Comparison of ENCODE assay signal across 8 cellular contexts in genomic region chr7:97117035-97117371, GRCh38. TPM values are rescaled to one million over a fixed set of nuclear protein-coding genes. Genes with fewer than 3 reads are reported as not detected.
DNase-seq lines count a peak whose midpoint lies in the region; ATAC-seq, FAIRE-seq and TF ChIP-seq lines count a peak whose summit lies in the region.

No MANE protein-coding gene starts in this region.

- H3K27me3 ChIP-seq in GM23338 (ENCODE audit: insufficient read depth) (no peaks in the 10 kb centered on the region), right cardiac atrium (ENCODE audit: control insufficient read depth, insufficient read depth) (no peaks in the 10 kb centered on the region), small intestine (ENCODE audit: control insufficient read depth in 2 of 2, insufficient read depth in 2 of 2, low read length in 2 of 2) (no peaks in the 10 kb centered on the region)

- H3K36me3 Mint-ChIP-seq in GM23338 (ENCODE audit: low read depth): no peaks in the 10 kb centered on the region; the same call in 1 of the 3 replicates
- peaks cover 7% of the 10 kb centered on the region for H3K36me3 Mint-ChIP-seq in activated T-helper 17 cell treated with anti-CD3 and anti-CD28 coated beads, Interleukin-2, amount 50 U/mL, for 72 hours (ENCODE audit: low read depth)

- ATAC-seq in GM23338 (peak; percentile 16), right cardiac atrium (peak; percentile 15 to 36), GM19324 (IDR thresholded peaks at IDR 0.05; ENCODE audit: low FRiP score, unreplicated experiment) (no peak), GM18867 (IDR thresholded peaks at IDR 0.05; ENCODE audit: unreplicated experiment) (no peak)
- ATAC-seq in activated T-helper 17 cell treated with anti-CD3 and anti-CD28 coated beads, Interleukin-2, amount 50 U/mL, for 72 hours (replicated peaks): no peak

- no peak for FAIRE-seq in small intestine (lab: Jason Lieb, UNC)

- peak overlapping the region; percentile 96 for H3K4me3 Mint-ChIP-seq in GM23338
- peak overlapping the region; percentile 89 for H3K4me3 Mint-ChIP-seq in activated T-helper 17 cell treated with anti-CD3 and anti-CD28 coated beads, Interleukin-2, amount 50 U/mL, for 72 hours

- H2AFZ ChIP-seq in GM23338: peak overlapping the region; percentile 98

- H3K4me1 ChIP-seq in GM23338 (ENCODE audit: insufficient read depth) (peaks cover 9% of the 10 kb centered on the region), right cardiac atrium (ENCODE audit: control insufficient read depth, insufficient read depth, low read length) (no peaks in the 10 kb centered on the region), small intestine (ENCODE audit: control insufficient read depth in 2 of 2, insufficient read depth in 1 of 2, low read depth in 1 of 2, low read length in 1 of 2) (no peaks in the 10 kb centered on the region)

- H3K4me3 ChIP-seq in GM23338 (peak overlapping the region; percentile 89), right cardiac atrium (ENCODE audit: low read length) (peak overlapping the region; percentile 53), small intestine (ENCODE audit: low read depth in 1 of 2, low read length in 2 of 2) (peak overlapping the region in 1 of 2 donors; percentile 66)

- no peaks in the 10 kb centered on the region; the same call in 1 of the 2 replicates for H3K9me2 ChIP-seq in GM23338 (ENCODE audit: insufficient read depth)

- peaks cover 18% of the 10 kb centered on the region; the same call in 2 of the 3 replicates for H3K4me1 Mint-ChIP-seq in GM23338
- H3K4me1 Mint-ChIP-seq in activated T-helper 17 cell treated with anti-CD3 and anti-CD28 coated beads, Interleukin-2, amount 50 U/mL, for 72 hours: peaks cover 12% of the 10 kb centered on the region

- no peak for TF ChIP-seq CTCF in GM23338 (conservative IDR thresholded peaks at IDR 0.05; ENCODE audit: low read depth in 2 of 2)

- no peaks in the 10 kb centered on the region for H3K9me3 ChIP-seq in right cardiac atrium (ENCODE audit: control insufficient read depth, low read length)
- H3K9me3 ChIP-seq in small intestine (ENCODE audit: control insufficient read depth, low read depth): no peaks in the 10 kb centered on the region

- intact Hi-C loops in right cardiac atrium (cut with DNase I): no loop called here

- H3K27ac Mint-ChIP-seq in GM23338: peak overlapping the region; percentile 98
- peak overlapping the region; percentile 85 for H3K27ac Mint-ChIP-seq in activated T-helper 17 cell treated with anti-CD3 and anti-CD28 coated beads, Interleukin-2, amount 50 U/mL, for 72 hours

- peaks cover 6% of the 10 kb centered on the region for H3K27me3 Mint-ChIP-seq in GM23338 (ENCODE audit: insufficient read depth, low read depth, poor library complexity)
- H3K27me3 Mint-ChIP-seq in activated T-helper 17 cell treated with anti-CD3 and anti-CD28 coated beads, Interleukin-2, amount 50 U/mL, for 72 hours: no peaks in the 10 kb centered on the region

- DNase-seq in GM23338 (ENCODE audit: low spot score) (no peak), right cardiac atrium (no peak), small intestine (no peak), cerebellar cortex (ENCODE audit: low spot score) (no peak), NCI-H510A treated with DMSO at 0.1 percent for 48 hours (lab: John Stamatoyannopoulos, UW) (no peak)

- no peaks in the 10 kb centered on the region for H3F3A ChIP-seq in GM23338 (replicated peaks; ENCODE audit: low read depth)

- H3K36me3 ChIP-seq in GM23338 (ENCODE audit: insufficient read depth) (no peaks in the 10 kb centered on the region), small intestine (ENCODE audit: control insufficient read depth in 2 of 2, insufficient read depth in 2 of 2, low read length in 2 of 2) (no peaks in the 10 kb centered on the region)

- peak overlapping the region; percentile 65 for H3K27ac ChIP-seq in GM23338 (ENCODE audit: low read depth)
- peak overlapping the region; percentile 49 for H3K27ac ChIP-seq in right cardiac atrium (ENCODE audit: low read length)
- H3K27ac ChIP-seq in small intestine (ENCODE audit: low read depth in 1 of 2, low read length in 1 of 2): peak overlapping the region; percentile 20 to 90

- 59% methylated on average over 9 of the region's 9 CpGs for WGBS in right cardiac atrium
- 67 to 72% (median 67%) methylated on average over 9 of the region's 9 CpGs for WGBS in small intestine, 3 donors

- peaks cover 42% of the 10 kb centered on the region for H3K79me2 ChIP-seq in GM23338 (replicated peaks; ENCODE audit: insufficient read depth)

- no peaks in the 10 kb centered on the region for H3K9me3 Mint-ChIP-seq in GM23338
- no peaks in the 10 kb centered on the region for H3K9me3 Mint-ChIP-seq in activated T-helper 17 cell treated with anti-CD3 and anti-CD28 coated beads, Interleukin-2, amount 50 U/mL, for 72 hours

- no peaks in the 10 kb centered on the region for H4K20me1 ChIP-seq in GM23338 (replicated peaks; ENCODE audit: insufficient read depth)

- peak overlapping the region; percentile 78 for H3K4me2 ChIP-seq in GM23338

TF ChIP-seq in GM23338, 12 proteins besides CTCF, POLR2A, EP300 and RAD21 (continues in another document):
- TF ChIP-seq ZNF462 (CRISPR knock-in tag; IDR thresholded peaks at IDR 0.05) (no peak), STAT1 (IDR thresholded peaks at IDR 0.05; ENCODE audit: unreplicated experiment) (no peak)

RNA-seq across cellular contexts. Expression of gene SDHAF3, which starts 0.5 kb away (rescaled TPM):
- total RNA-seq in GM23338 (2014; rRNA removed; shearing (Covaris generic)): 11.2 and 35.5 TPM in 2 replicates
- 110 and 123 TPM in 2 replicates for polyA plus RNA-seq in GM23338 (2016; fragmentation: Nextera tagmentation; extraction: Ambion mirVana)
- 10 to 100 TPM; 17.8 to 23.5 TPM for total RNA-seq in activated T-helper 17 cell treated with anti-CD3 and anti-CD28 coated beads, Interleukin-2, amount 50 U/mL, for 72 hours
- 10 to 100 TPM; 19.7 to 27.0 (median 21.9) TPM for total RNA-seq in right cardiac atrium
- 20.3 TPM for polyA plus RNA-seq in right cardiac atrium
- polyA plus RNA-seq in small intestine: 10 to 100 TPM; 18.9 to 21.0 (median 19.8) TPM

Comparison
In these comparisons a context has a peak if more than half of its experiments do, and no peak if none do; other contexts are left out.
1. ATAC-seq: peak in GM23338 (single experiment) and right cardiac atrium (2 of 2); none in activated T-helper 17 cell treated with anti-CD3 and anti-CD28 coated beads, Interleukin-2, amount 50 U/mL, for 72 hours (single experiment), GM19324 (single experiment) and GM18867 (single experiment).
2. Peak in every context shown above with its lines, with median percentiles within 50 percentile points of each other: H3K27ac ChIP-seq.